11 cellular contexts compared by ENCODE assay signal in genomic region chr9:6230037-6230778, GRCh38. TPM values are rescaled to one million over a fixed set of nuclear protein-coding genes. Genes with fewer than 3 reads are reported as not detected.
DNase-seq lines count a peak whose midpoint lies in the region; ATAC-seq, FAIRE-seq and TF ChIP-seq lines count a peak whose summit lies in the region.
"Had no signal": no experiment of that assay in that cellular context is flagged by ENCODE, and none has a peak within 500 bp of the region (broad histone marks: within the 10 kb centered on the region; RNA-seq: fewer than 3 reads in every experiment).

No MANE protein-coding gene starts in this region.

- in situ Hi-C loops in IMR-90 (cut with MboI; ENCODE audit: low sequenced_read_pairs): no loop called here

- BruUV-seq in IMR-90 (replicated peaks; lab: Mats Ljungman, UMichigan): no TSS peak

- no peak overlapping the region for H3K14ac ChIP-seq in IMR-90 (replicated peaks; ENCODE audit: low read depth, low read length)

- H4K91ac ChIP-seq in IMR-90 (ENCODE audit: insufficient read depth, low read depth, low read length): no peak overlapping the region

- no peaks in the 10 kb centered on the region for H3K4me1 Mint-ChIP-seq in naive thymus-derived CD4-positive, alpha-beta T cell
- H3K4me1 Mint-ChIP-seq: stimulated activated naive CD8-positive, alpha-beta T cell treated with anti-CD3 and anti-CD28 coated beads, Interleukin-15, amount 100 ng/mL, for 72 hours had no signal

- TF ChIP-seq RAD21 in IMR-90 (IDR thresholded peaks at IDR 0.05; ENCODE audit: low read length): no peak

- H3K23ac ChIP-seq in IMR-90 (ENCODE audit: low read depth, low read length): no peak overlapping the region

- no peak overlapping the region for H3K4me3 ChIP-seq in BLaER1 treated with 17β-estradiol and CSF1 and Interleukin-3, amounts not matched to agents 10 nM and 100 nM
- H3K4me3 ChIP-seq in IMR-90 (ENCODE audit: insufficient read depth, low read depth, low read length) (no peak overlapping the region), adipocyte (ENCODE audit: low read length) (peak overlapping the region; percentile 37), right atrium auricular region (no peak overlapping the region)
- no peak overlapping the region for H3K4me3 ChIP-seq in naive thymus-derived CD4-positive, alpha-beta T cell (ENCODE audit: low read length)
- H3K4me3 ChIP-seq: HAP-1 had no signal

- no peak for FAIRE-seq in frontal cortex (lab: Jason Lieb, UNC)
- FAIRE-seq: endometrium had no signal

- no peak for ATAC-seq in IMR-90 (ENCODE audit: low read depth)
- ATAC-seq in naive thymus-derived CD4-positive, alpha-beta T cell: no peak
- ATAC-seq: stimulated activated naive CD8-positive, alpha-beta T cell treated with anti-CD3 and anti-CD28 coated beads, Interleukin-15, amount 100 ng/mL, for 72 hours had no signal

- no peak for TF ChIP-seq CTCF in IMR-90 (conservative IDR thresholded peaks at IDR 0.05; ENCODE audit: low read depth, low read length)
- TF ChIP-seq CTCF in right atrium auricular region (IDR thresholded peaks at IDR 0.05): no peak

- H3K9me3 Mint-ChIP-seq in naive thymus-derived CD4-positive, alpha-beta T cell: peaks cover 0 to 3% (median 0%) of the 10 kb centered on the region in 11 donors
- H3K9me3 Mint-ChIP-seq: stimulated activated naive CD8-positive, alpha-beta T cell treated with anti-CD3 and anti-CD28 coated beads, Interleukin-15, amount 100 ng/mL, for 72 hours had no signal

- peak; percentile 28 for DNase-seq in IMR-90
- no peak for DNase-seq in adipocyte (ENCODE audit: low read depth)
- no peak for DNase-seq in right atrium auricular region (ENCODE audit: low spot score)
- DNase-seq in naive thymus-derived CD4-positive, alpha-beta T cell: no peak
- DNase-seq in pons (ENCODE audit: low spot score): no peak
- no peak for DNase-seq in frontal cortex (ENCODE audit: low spot score in 2 of 2)
- DNase-seq in NAMALWA (ENCODE audit: low spot score): no peak
- DNase-seq: stimulated activated naive CD8-positive, alpha-beta T cell treated with anti-CD3 and anti-CD28 coated beads, Interleukin-15, amount 100 ng/mL, for 72 hours had no signal

- H4K8ac ChIP-seq in IMR-90 (ENCODE audit: low read depth in 2 of 2, low read length in 2 of 2): no peak overlapping the region

- H2BK20ac ChIP-seq in IMR-90 (ENCODE audit: low read depth, low read length): no peak overlapping the region

- H2BK120ac ChIP-seq in IMR-90 (ENCODE audit: low read depth, low read length): no peak overlapping the region

- H4K5ac ChIP-seq in IMR-90 (ENCODE audit: low read depth, low read length): no peak overlapping the region

- H3K79me1 ChIP-seq in IMR-90 (ENCODE audit: low read depth in 1 of 2, low read length in 2 of 2): no peaks in the 10 kb centered on the region

- H3K18ac ChIP-seq in IMR-90 (ENCODE audit: low read depth, low read length): no peak overlapping the region

- H2AK9ac ChIP-seq in IMR-90 (replicated peaks; ENCODE audit: low read depth, low read length, poor library complexity): no peak overlapping the region

- no peak overlapping the region for H3K4me3 Mint-ChIP-seq in naive thymus-derived CD4-positive, alpha-beta T cell
- H3K4me3 Mint-ChIP-seq: stimulated activated naive CD8-positive, alpha-beta T cell treated with anti-CD3 and anti-CD28 coated beads, Interleukin-15, amount 100 ng/mL, for 72 hours had no signal

- H3K4ac ChIP-seq in IMR-90 (ENCODE audit: low read depth, low read length): no peak overlapping the region

- peaks cover 0 to 49% (median 16%) of the 10 kb centered on the region in 10 experiments; a peak in 16 of 20 replicates for H3K4me1 ChIP-seq in BLaER1 treated with 17β-estradiol and CSF1 and Interleukin-3, amounts not matched to agents 10 nM and 100 nM
- H3K4me1 ChIP-seq in IMR-90 (ENCODE audit: control insufficient read depth, insufficient read depth, low read length): no peaks in the 10 kb centered on the region
- peaks cover 32% of the 10 kb centered on the region for H3K4me1 ChIP-seq in adipocyte (ENCODE audit: control insufficient read depth, insufficient read depth, low read length)
- H3K4me1 ChIP-seq in right atrium auricular region: peaks cover 0 to 20% of the 10 kb centered on the region in 2 donors
- H3K4me1 ChIP-seq in naive thymus-derived CD4-positive, alpha-beta T cell (ENCODE audit: control insufficient read depth in 2 of 2, insufficient read depth in 2 of 2, low read length in 2 of 2): no peaks in the 10 kb centered on the region
- H3K4me1 ChIP-seq: HAP-1 had no signal

- H3K9ac ChIP-seq in BLaER1 treated with 17β-estradiol and CSF1 and Interleukin-3, amounts not matched to agents 10 nM and 100 nM: no peak overlapping the region
- H3K9ac ChIP-seq in IMR-90 (ENCODE audit: low read depth, low read length): no peak overlapping the region
- no peak overlapping the region for H3K9ac ChIP-seq in adipocyte (ENCODE audit: low read length)

- WGBS in IMR-90 (ENCODE audit: extremely low coverage in 2 of 2, insufficient read length in 1 of 2), 2 experiments: no CpG with 5 or more reads among the region's 2 CpGs

- H3K36me3 Mint-ChIP-seq in naive thymus-derived CD4-positive, alpha-beta T cell: no peaks in the 10 kb centered on the region

- dilution Hi-C loops in IMR-90 (cut with HindIII; ENCODE audit: low sequenced_read_pairs, unreplicated experiment): no loop called here

- no peaks in the 10 kb centered on the region for H3K9me1 ChIP-seq in IMR-90 (ENCODE audit: insufficient read depth, low read length)

- peaks cover 9 to 23% (median 12%) of the 10 kb centered on the region in 5 donors for H3K27me3 Mint-ChIP-seq in naive thymus-derived CD4-positive, alpha-beta T cell

- intact Hi-C loops in IMR-90 (cut with micrococcal nuclease): no loop called here
- intact Hi-C loops in naive thymus-derived CD4-positive, alpha-beta T cell (cut with micrococcal nuclease): no loop called here

- no peak overlapping the region for H3K27ac Mint-ChIP-seq in naive thymus-derived CD4-positive, alpha-beta T cell
- H3K27ac Mint-ChIP-seq: stimulated activated naive CD8-positive, alpha-beta T cell treated with anti-CD3 and anti-CD28 coated beads, Interleukin-15, amount 100 ng/mL, for 72 hours had no signal

- POLR2A ChIA-PET in IMR-90 (lab: Charles Lee; ENCODE audit: unreplicated experiment): no interaction called here
- POLR2A ChIA-PET in naive thymus-derived CD4-positive, alpha-beta T cell (lab: Charles Lee): no interaction called here

- H3K27me3 ChIP-seq in BLaER1 treated with 17β-estradiol and CSF1 and Interleukin-3, amounts not matched to agents 10 nM and 100 nM: no peaks in the 10 kb centered on the region
- H3K27me3 ChIP-seq in IMR-90 (ENCODE audit: control insufficient read depth, insufficient read depth, low read length): peaks cover 4% of the 10 kb centered on the region
- H3K27me3 ChIP-seq in adipocyte (replicated peaks; ENCODE audit: control insufficient read depth, insufficient read depth, low read length): no peaks in the 10 kb centered on the region
- no peaks in the 10 kb centered on the region for H3K27me3 ChIP-seq in right atrium auricular region
- H3K27me3 ChIP-seq in naive thymus-derived CD4-positive, alpha-beta T cell (ENCODE audit: control insufficient read depth in 2 of 2, insufficient read depth in 2 of 2, low read length in 2 of 2): no peaks in the 10 kb centered on the region

- H2BK5ac ChIP-seq in IMR-90 (ENCODE audit: low read depth, low read length, poor library complexity, severe bottlenecking): no peak overlapping the region

- H3K4me2 ChIP-seq in BLaER1 treated with 17β-estradiol and CSF1 and Interleukin-3, amounts not matched to agents 10 nM and 100 nM: peak overlapping the region in 9 of 11 experiments; percentile 7 to 76 (median 42); a peak in 15 of 22 replicates
- H3K4me2 ChIP-seq in IMR-90 (ENCODE audit: low read depth, low read length): no peak overlapping the region

- TF ChIP-seq POLR2A in IMR-90 (IDR thresholded peaks at IDR 0.05; ENCODE audit: low read depth, low read length): no peak

- no peaks in the 10 kb centered on the region for H4K20me1 ChIP-seq in BLaER1 treated with 17β-estradiol and CSF1 and Interleukin-3, amounts not matched to agents 10 nM and 100 nM
- no peaks in the 10 kb centered on the region for H4K20me1 ChIP-seq in IMR-90 (ENCODE audit: insufficient read depth, low read length)

- no peak overlapping the region for H2AK5ac ChIP-seq in IMR-90 (ENCODE audit: low read depth, low read length)

- no peak overlapping the region for H3K56ac ChIP-seq in IMR-90 (ENCODE audit: extremely low read depth, insufficient read depth, low read length)

- no peak overlapping the region for H2BK15ac ChIP-seq in IMR-90 (ENCODE audit: low read depth, low read length)

- peak overlapping the region in 4 of 11 experiments; percentile 12 to 66 (median 34); a peak in 6 of 22 replicates for H3K27ac ChIP-seq in BLaER1 treated with 17β-estradiol and CSF1 and Interleukin-3, amounts not matched to agents 10 nM and 100 nM
- H3K27ac ChIP-seq in IMR-90 (ENCODE audit: insufficient read depth, low read length): no peak overlapping the region
- peak overlapping the region; percentile 5 to 40 for H3K27ac ChIP-seq in right atrium auricular region
- H3K27ac ChIP-seq in naive thymus-derived CD4-positive, alpha-beta T cell (ENCODE audit: low read depth, low read length): no peak overlapping the region

- H3K9me3 ChIP-seq in BLaER1 treated with 17β-estradiol and CSF1 and Interleukin-3, amounts not matched to agents 10 nM and 100 nM (replicated peaks in 1 of 11): no peaks in the 10 kb centered on the region
- no peaks in the 10 kb centered on the region for H3K9me3 ChIP-seq in IMR-90 (ENCODE audit: control insufficient read depth, insufficient read depth, low read length)
- H3K9me3 ChIP-seq in adipocyte (ENCODE audit: control insufficient read depth, low read length): no peaks in the 10 kb centered on the region
- no peaks in the 10 kb centered on the region for H3K9me3 ChIP-seq in right atrium auricular region
- H3K9me3 ChIP-seq in naive thymus-derived CD4-positive, alpha-beta T cell (ENCODE audit: control insufficient read depth in 2 of 3, low read length in 3 of 3): no peaks in the 10 kb centered on the region
- H3K9me3 ChIP-seq: HAP-1 had no signal

- CTCF ChIA-PET in IMR-90 (lab: Yijun Ruan, JAX): no interaction called here
- CTCF ChIA-PET in naive thymus-derived CD4-positive, alpha-beta T cell (lab: Charles Lee): no interaction called here

- H2AFZ ChIP-seq in IMR-90 (replicated peaks; ENCODE audit: low read length, poor library complexity): no peak overlapping the region

- no peaks in the 10 kb centered on the region for H3K36me3 ChIP-seq in BLaER1 treated with 17β-estradiol and CSF1 and Interleukin-3, amounts not matched to agents 10 nM and 100 nM
- H3K36me3 ChIP-seq in IMR-90 (ENCODE audit: control insufficient read depth, insufficient read depth, low read length): no peaks in the 10 kb centered on the region
- no peaks in the 10 kb centered on the region for H3K36me3 ChIP-seq in adipocyte (ENCODE audit: control insufficient read depth, insufficient read depth, low read length, severe bottlenecking)
- H3K36me3 ChIP-seq in right atrium auricular region: no peaks in the 10 kb centered on the region
- H3K36me3 ChIP-seq in naive thymus-derived CD4-positive, alpha-beta T cell (ENCODE audit: control insufficient read depth in 2 of 3, insufficient read depth in 3 of 3, low read length in 3 of 3): no peaks in the 10 kb centered on the region
- H3K36me3 ChIP-seq: HAP-1 had no signal

RNA-seq across cellular contexts. Expression of gene IL33, which starts 14.6 kb away (rescaled TPM):
- total RNA-seq in IMR-90 (2012; rRNA removed): not detected in 2 replicates
- polyA plus RNA-seq in IMR-90 (2012; rRNA removed): not detected in 2 replicates
- not detected in 2 replicates for polyA plus RNA-seq in IMR-90 (2012; cell fraction: cytosol; rRNA removed)
- 0.03 TPM in 1 of 2 replicates, not detected in the other for polyA plus RNA-seq in IMR-90 (2012; cell fraction: nucleus; rRNA removed; ENCODE audit: low replicate concordance)
- 10 to 100 TPM; 21.3 to 24.4 TPM for total RNA-seq in right atrium auricular region
- not detected for total RNA-seq in naive thymus-derived CD4-positive, alpha-beta T cell
- not detected for polyA plus RNA-seq in naive thymus-derived CD4-positive, alpha-beta T cell
- total RNA-seq in frontal cortex: 8.6 TPM

Comparison
In these comparisons a context has a peak if more than half of its experiments do, and no peak if none do; other contexts are left out.
1. H3K27ac ChIP-seq: peak in right atrium auricular region (2 of 2); none in IMR-90 (single experiment) and naive thymus-derived CD4-positive, alpha-beta T cell (single experiment).